Comparison of ENCODE assay signal across 1 cellular context in the genomic region with DNA sequence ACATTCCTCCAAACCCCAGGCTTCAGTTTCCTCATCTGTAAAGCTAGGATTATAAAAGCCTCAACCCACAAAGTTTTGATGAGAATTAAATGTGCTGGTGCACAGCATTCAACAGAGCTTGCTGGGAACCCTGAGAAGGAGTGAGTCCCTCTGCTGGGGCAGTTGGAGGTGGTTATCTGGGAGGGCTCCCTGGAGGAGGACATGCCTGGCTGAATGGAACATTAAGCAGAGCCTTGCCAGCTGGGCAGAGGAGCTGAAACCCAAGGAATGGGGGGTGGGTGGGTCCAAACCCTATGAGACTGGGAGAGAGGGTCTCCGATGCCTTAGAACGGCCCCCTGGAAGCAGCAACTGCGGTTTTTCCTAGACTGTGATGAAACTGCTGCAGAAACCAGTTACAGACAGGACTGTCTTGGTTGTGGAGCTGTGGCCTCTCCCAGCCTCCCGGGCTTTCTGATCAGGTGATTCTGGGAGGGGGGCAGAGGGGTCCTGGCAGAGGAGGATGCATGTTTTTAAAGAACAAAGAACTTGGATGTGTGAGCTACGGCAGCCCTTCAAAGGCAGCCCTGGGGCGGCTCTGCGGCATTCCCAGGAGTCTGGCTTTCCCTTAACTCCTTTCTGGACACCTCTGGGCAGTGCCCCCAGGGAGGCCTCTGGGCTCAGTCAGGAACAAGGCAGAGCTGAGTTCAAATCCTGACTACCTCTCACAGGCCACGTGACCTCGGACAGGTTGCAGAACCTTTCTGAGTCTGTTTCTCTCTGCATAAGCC.
TF ChIP-seq lines count a peak whose summit lies in the region.

No MANE protein-coding gene starts in this region.

TF ChIP-seq in H1, 55 proteins besides CTCF, POLR2A, EP300 and RAD21:
- TF ChIP-seq GTF2F1 (IDR thresholded peaks at IDR 0.05; ENCODE audit: borderline replicate concordance, low read depth, low read length) (no peak), CBX5 (IDR thresholded peaks at IDR 0.05; ENCODE audit: low read depth, low read length) (no peak), JUND (IDR thresholded peaks at IDR 0.05; ENCODE audit: low read length) (no peak), SIX5 (IDR thresholded peaks at IDR 0.05; ENCODE audit: low read depth, low read length) (no peak), SAP30 (IDR thresholded peaks at IDR 0.05; ENCODE audit: insufficient read depth, insufficient replicate concordance, low read length) (no peak), HDAC2 (IDR thresholded peaks at IDR 0.05; ENCODE audit: borderline replicate concordance in 1 of 2, low read depth in 2 of 2, low read length in 2 of 2) (no peak), BRCA1 (IDR thresholded peaks at IDR 0.05; ENCODE audit: low read depth, low read length) (no peak), SP1 (IDR thresholded peaks at IDR 0.05; ENCODE audit: low read depth, low read length) (no peak)
- TF ChIP-seq, protein P1, sequence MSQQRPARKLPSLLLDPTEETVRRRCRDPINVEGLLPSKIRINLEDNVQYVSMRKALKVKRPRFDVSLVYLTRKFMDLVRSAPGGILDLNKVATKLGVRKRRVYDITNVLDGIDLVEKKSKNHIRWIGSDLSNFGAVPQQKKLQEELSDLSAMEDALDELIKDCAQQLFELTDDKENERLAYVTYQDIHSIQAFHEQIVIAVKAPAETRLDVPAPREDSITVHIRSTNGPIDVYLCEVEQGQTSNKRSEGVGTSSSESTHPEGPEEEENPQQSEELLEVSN (IDR thresholded peaks at IDR 0.05) = no peak
